Comparison of ENCODE assay signal across 8 cellular contexts in the genomic region with DNA sequence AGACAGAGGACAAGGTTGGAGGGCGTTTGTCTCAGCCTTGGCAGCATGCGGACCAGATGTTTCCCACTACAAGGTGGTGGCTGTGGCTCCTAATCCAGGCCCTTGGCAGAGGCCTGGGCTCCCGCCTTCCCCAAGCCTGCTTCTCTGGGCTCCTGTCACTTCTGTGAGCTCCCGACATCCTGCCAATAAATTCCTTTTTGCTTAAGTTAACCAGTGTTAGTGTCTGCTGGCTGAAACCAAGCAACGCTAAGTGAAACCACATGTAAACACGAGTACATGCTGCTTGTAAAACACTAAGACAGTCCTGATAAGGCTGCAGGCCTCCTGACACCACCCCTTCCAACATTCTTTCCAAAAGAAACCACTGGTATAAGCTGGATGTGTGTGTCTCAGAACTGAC.
A peak's percentile ranks its signal among the peaks of the same experiment; 100 is the strongest.
DNase-seq lines count a peak whose midpoint lies in the region; ATAC-seq and TF ChIP-seq lines count a peak whose summit lies in the region.

No MANE protein-coding gene starts in this region.

- H3K4me1 Mint-ChIP-seq in chondrocyte (ENCODE audit: low read depth) (peaks cover 46% of the 10 kb centered on the region), type B pancreatic cell (ENCODE audit: unreplicated experiment) (peaks cover 58% of the 10 kb centered on the region)

- no peaks in the 10 kb centered on the region for H3K27me3 ChIP-seq in lower lobe of right lung (ENCODE audit: low read depth)

- H3K36me3 Mint-ChIP-seq in chondrocyte (ENCODE audit: low read depth): no peaks in the 10 kb centered on the region
- H3K36me3 Mint-ChIP-seq in type B pancreatic cell: no peaks in the 10 kb centered on the region

- peak; percentile 90 to 94 for ATAC-seq in lower lobe of right lung
- ATAC-seq in HG02798 (IDR thresholded peaks at IDR 0.05; ENCODE audit: poor library complexity, unreplicated experiment): no peak
- no peak for ATAC-seq in HG03439 (IDR thresholded peaks at IDR 0.05; ENCODE audit: unreplicated experiment)
- ATAC-seq in GM18873 (IDR thresholded peaks at IDR 0.05; ENCODE audit: low FRiP score, unreplicated experiment): no peak

- peak; percentile 64 for DNase-seq in DMS153 (lab: John Stamatoyannopoulos, UW)
- DNase-seq in DMS153 treated with DMSO at 0.1 percent for 48 hours (lab: John Stamatoyannopoulos, UW; ENCODE audit: unreplicated experiment): no peak
- DNase-seq in chondrocyte (ENCODE audit: low spot score): no peak
- DNase-seq in lower lobe of right lung: peak; percentile 58
- no peak for DNase-seq in type B pancreatic cell (ENCODE audit: extremely low spot score, unreplicated experiment)

- intact Hi-C loops in lower lobe of right lung (cut with DNase I): no loop called here

- peaks cover 42% of the 10 kb centered on the region for H3K4me1 ChIP-seq in lower lobe of right lung

- H3K4me3 ChIP-seq in lower lobe of right lung: no peak overlapping the region

- H3K36me3 ChIP-seq in lower lobe of right lung: no peaks in the 10 kb centered on the region

- no peak overlapping the region for H3K4me3 Mint-ChIP-seq in chondrocyte (ENCODE audit: unreplicated experiment)
- H3K4me3 Mint-ChIP-seq in type B pancreatic cell: peak overlapping the region; percentile 37

- H3K27me3 Mint-ChIP-seq in chondrocyte (ENCODE audit: low read depth) (no peaks in the 10 kb centered on the region), type B pancreatic cell (peaks cover 11% of the 10 kb centered on the region)

- H3K27ac ChIP-seq in lower lobe of right lung: peak overlapping the region; percentile 73

- H3K9me3 ChIP-seq in lower lobe of right lung: no peaks in the 10 kb centered on the region

- no peak for TF ChIP-seq CTCF in chondrocyte (IDR thresholded peaks at IDR 0.05)
- TF ChIP-seq CTCF in lower lobe of right lung (IDR thresholded peaks at IDR 0.05): no peak
- no peak for TF ChIP-seq CTCF in type B pancreatic cell (conservative IDR thresholded peaks at IDR 0.05)

- H3K9me3 Mint-ChIP-seq in chondrocyte (ENCODE audit: low read depth) (no peaks in the 10 kb centered on the region), type B pancreatic cell (no peaks in the 10 kb centered on the region)

- H3K27ac Mint-ChIP-seq in chondrocyte (ENCODE audit: unreplicated experiment): peak overlapping the region; percentile 85
- peak overlapping the region; percentile 37 for H3K27ac Mint-ChIP-seq in type B pancreatic cell

Comparison
In these comparisons a context has a peak if more than half of its experiments do, and no peak if none do; other contexts are left out.
1. DNase-seq: peak in DMS153 (single experiment) and lower lobe of right lung (single experiment); none in DMS153 treated with DMSO at 0.1 percent for 48 hours (single experiment), chondrocyte (single experiment) and type B pancreatic cell (single experiment).
2. ATAC-seq: peak in lower lobe of right lung (2 of 2); none in HG02798 (single experiment), HG03439 (single experiment) and GM18873 (single experiment).